ENCODE assay signal across 8 cellular contexts in genomic region chr2:231714639-231715498, GRCh38. TPM values are rescaled to one million over a fixed set of nuclear protein-coding genes. Genes with fewer than 3 reads are reported as not detected.
A peak's percentile ranks its signal among the peaks of the same experiment; 100 is the strongest.
DNase-seq lines count a peak whose midpoint lies in the region; ATAC-seq and TF ChIP-seq lines count a peak whose summit lies in the region.

No MANE protein-coding gene starts in this region.

- H3K27me3 ChIP-seq in ascending aorta, result no peaks in the 10 kb centered on the region
- no peaks in the 10 kb centered on the region for H3K27me3 ChIP-seq in iPS-20b (ENCODE audit: insufficient read depth, low read length)

- peaks cover 23 to 35% of the 10 kb centered on the region in 2 donors for H3K4me1 ChIP-seq in ascending aorta
- H3K4me1 ChIP-seq in iPS-20b (ENCODE audit: insufficient read depth, low read length), result peaks cover 8% of the 10 kb centered on the region; the same call in 1 of the 2 replicates

- TF ChIP-seq CTCF in GM12865 (IDR thresholded peaks at IDR 0.05; ENCODE audit: insufficient read depth, low read depth, low read length, missing control alignments), result peak; percentile 72
- peak; percentile 86 to 92 (median 87) for TF ChIP-seq CTCF in ascending aorta (IDR thresholded peaks at IDR 0.05)

- peak overlapping the region; percentile 14; the same call in 1 of the 2 replicates for H3K9ac ChIP-seq in iPS-20b (ENCODE audit: low read depth, low read length)

- ATAC-seq in HG03520 (IDR thresholded peaks at IDR 0.05; ENCODE audit: unreplicated experiment) (no peak), HG03139 (IDR thresholded peaks at IDR 0.05; ENCODE audit: unreplicated experiment) (no peak)

- H3K36me3 ChIP-seq in ascending aorta (peaks cover 11 to 16% of the 10 kb centered on the region in 2 donors), iPS-20b (ENCODE audit: insufficient read depth, low read depth, low read length) (peaks cover 34% of the 10 kb centered on the region)

- no peak overlapping the region for H3K4me3 ChIP-seq in GM12865 (ENCODE audit: low read depth, low read length)
- H3K4me3 ChIP-seq in ascending aorta, result no peak overlapping the region
- H3K4me3 ChIP-seq in iPS-20b (ENCODE audit: low read length), result no peak overlapping the region

- H3K9me3 ChIP-seq in ascending aorta (no peaks in the 10 kb centered on the region), iPS-20b (ENCODE audit: insufficient read depth, low read depth, low read length) (no peaks in the 10 kb centered on the region)

- peak overlapping the region; percentile 71 to 83 for H3K27ac ChIP-seq in ascending aorta
- peak overlapping the region; percentile 11 for H3K27ac ChIP-seq in iPS-20b (ENCODE audit: low read length)

- DNase-seq in GM12865 (ENCODE audit: low read depth), result peak; percentile 83
- peak; percentile 71 for DNase-seq in MV-4-11 (lab: John Stamatoyannopoulos, UW)
- DNase-seq in T-helper 2 cell, result peak; percentile 62 to 73 (median 67)
- DNase-seq in ascending aorta (ENCODE audit: low spot score in 2 of 2), result peak in 1 of 2 donors; percentile 88
- DNase-seq in stimulated activated CD4-positive, alpha-beta T cell treated with anti-CD3 and anti-CD28 coated beads, Interleukin-12 subunit alpha, Interleukin-12 subunit beta, amount 100 ng/mL, for 48 hours (ENCODE audit: low read depth in 2 of 3, low spot score in 1 of 3), result peak in 2 of 3 donors; percentile 78 to 91

- intact Hi-C loops in ascending aorta (cut with DNase I), result loop anchor here (1.0 kb wide), 1 partner anchor 38 kb away; no protein-coding TSS in a partner anchor

RNA-seq across cellular contexts. Expression of gene PTMA, which starts 6.5 kb away (rescaled TPM):
- total RNA-seq in ascending aorta, result 745 TPM
